Comparison of ENCODE assay signal across 2 cellular contexts in genomic region chr20:6007094-6007528, GRCh38.
TF ChIP-seq lines count a peak whose summit lies in the region.

No MANE protein-coding gene starts in this region.

TF ChIP-seq in SK-N-SH, 30 proteins besides CTCF, POLR2A, EP300 and RAD21:
- TF ChIP-seq REST (IDR thresholded peaks at IDR 0.05; ENCODE audit: low read depth, low read length), result no peak
- TF ChIP-seq ZBTB33 (IDR thresholded peaks at IDR 0.05; ENCODE audit: borderline replicate concordance, low read depth), result no peak
- no peak for TF ChIP-seq FOXM1 (IDR thresholded peaks at IDR 0.05; ENCODE audit: low read depth)
- TF ChIP-seq FOXJ3 (CRISPR knock-in tag; IDR thresholded peaks at IDR 0.05), result no peak
- TF ChIP-seq TAF1 (IDR thresholded peaks at IDR 0.05; ENCODE audit: borderline replicate concordance, low read depth, low read length), result no peak
- TF ChIP-seq JUND (IDR thresholded peaks at IDR 0.05), result no peak
- TF ChIP-seq ELF1 (IDR thresholded peaks at IDR 0.05), result no peak
- no peak for TF ChIP-seq FOSL2 (IDR thresholded peaks at IDR 0.05; ENCODE audit: borderline replicate concordance, low read depth)

TF ChIP-seq in SK-N-SH treated with all-trans-retinoic acid at 6 μM for 48 hours, 23 proteins besides CTCF, POLR2A, EP300 and RAD21 (continued from another document):
- TF ChIP-seq POU6F1 (CRISPR knock-in tag; IDR thresholded peaks at IDR 0.05; ENCODE audit: borderline replicate concordance, low read depth) (no peak), GLIS3 (CRISPR knock-in tag; IDR thresholded peaks at IDR 0.05) (no peak), ZNF70 (CRISPR knock-in tag; IDR thresholded peaks at IDR 0.05) (no peak), TOX (CRISPR knock-in tag; IDR thresholded peaks at IDR 0.05; ENCODE audit: borderline replicate concordance) (no peak), TSHZ2 (CRISPR knock-in tag; IDR thresholded peaks at IDR 0.05) (no peak), ZNF8 (CRISPR knock-in tag; IDR thresholded peaks at IDR 0.05) (no peak), ISL1 (CRISPR knock-in tag; IDR thresholded peaks at IDR 0.05) (no peak), ZFP30 (CRISPR knock-in tag; IDR thresholded peaks at IDR 0.05) (no peak), RARB (CRISPR knock-in tag; IDR thresholded peaks at IDR 0.05) (no peak), ESRRG (CRISPR knock-in tag; IDR thresholded peaks at IDR 0.05) (no peak), BACH2 (CRISPR knock-in tag; IDR thresholded peaks at IDR 0.05; ENCODE audit: borderline replicate concordance) (no peak)
TF ChIP-seq in SK-N-SH treated with all-trans-retinoic acid at 6 μM for 48 hours: peak in this region for 0.
